In genomic region chr5:171927345-171927941, GRCh38 we compare ENCODE assay signal across 12 cellular contexts.
DNase-seq lines count a peak whose midpoint lies in the region; ATAC-seq and TF ChIP-seq lines count a peak whose summit lies in the region.
"Had no signal": no experiment of that assay in that cellular context is flagged by ENCODE, and none has a peak within 500 bp of the region (broad histone marks: within the 10 kb centered on the region; RNA-seq: fewer than 3 reads in every experiment).

No MANE protein-coding gene starts in this region.

- H3K27me3 Mint-ChIP-seq in activated B cell treated with CpG ODN at 0.5 μM for 24 hours, result no peaks in the 10 kb centered on the region
- H3K27me3 Mint-ChIP-seq: activated naive CD8-positive, alpha-beta T cell had no signal

- CTCF ChIA-PET in BJ (lab: Yijun Ruan, JAX), result no interaction called here
- CTCF ChIA-PET in activated B cell treated with CpG ODN at 0.5 μM for 24 hours (lab: Charles Lee), result no interaction called here

- TF ChIP-seq EP300 in gastroesophageal sphincter (IDR thresholded peaks at IDR 0.05), result no peak

- no peak for ATAC-seq in activated B cell treated with CpG ODN at 0.5 μM for 24 hours (ENCODE audit: low read depth)
- ATAC-seq in HG03196 (IDR thresholded peaks at IDR 0.05; ENCODE audit: unreplicated experiment), result no peak
- no peak for ATAC-seq in gastroesophageal sphincter

- H3K36me3 ChIP-seq in BJ (ENCODE audit: control insufficient read depth, insufficient read depth, low read length), result no peaks in the 10 kb centered on the region
- no peaks in the 10 kb centered on the region for H3K36me3 ChIP-seq in kidney epithelial cell (ENCODE audit: control insufficient read depth, insufficient read depth, low read length)
- H3K36me3 ChIP-seq in gastroesophageal sphincter, result no peaks in the 10 kb centered on the region
- H3K36me3 ChIP-seq: esophagus muscularis mucosa had no signal

- no peak overlapping the region for H3K4me3 ChIP-seq in BJ (ENCODE audit: low read depth, low read length)
- H3K4me3 ChIP-seq in kidney epithelial cell (ENCODE audit: low read depth, low read length), result no peak overlapping the region
- H3K4me3 ChIP-seq in gastroesophageal sphincter, result no peak overlapping the region
- H3K4me3 ChIP-seq: esophagus muscularis mucosa had no signal

- H3K36me3 Mint-ChIP-seq in activated B cell treated with CpG ODN at 0.5 μM for 24 hours (ENCODE audit: low read depth), result peaks cover 13% of the 10 kb centered on the region

- H3K9me3 Mint-ChIP-seq in activated B cell treated with CpG ODN at 0.5 μM for 24 hours, result peaks cover 2% of the 10 kb centered on the region

- peak overlapping the region; percentile 4 for H3K27ac Mint-ChIP-seq in activated B cell treated with CpG ODN at 0.5 μM for 24 hours
- H3K27ac Mint-ChIP-seq: activated naive CD8-positive, alpha-beta T cell had no signal

- no peak overlapping the region for H3K4me3 Mint-ChIP-seq in activated B cell treated with CpG ODN at 0.5 μM for 24 hours
- H3K4me3 Mint-ChIP-seq: activated naive CD8-positive, alpha-beta T cell had no signal

- POLR2A ChIA-PET in BJ (lab: Charles Lee), result no interaction called here
- POLR2A ChIA-PET in activated B cell treated with CpG ODN at 0.5 μM for 24 hours (lab: Charles Lee), result interaction anchor here (1.0 kb wide), 1 partner anchor 79 kb away, joined by 4 read pairs; the partner anchor contains the start of gene FBXW11

- H3K27ac ChIP-seq in gastroesophageal sphincter, result no peak overlapping the region
- H3K27ac ChIP-seq: esophagus muscularis mucosa had no signal

- 87 to 98% methylated on average over 3 of the region's 3 CpGs for WGBS in gastroesophageal sphincter (ENCODE audit: low coverage in 1 of 2), 2 donors

- H3K4me1 Mint-ChIP-seq in activated B cell treated with CpG ODN at 0.5 μM for 24 hours, result peaks cover 63% of the 10 kb centered on the region

- H3K27me3 ChIP-seq in BJ (ENCODE audit: control insufficient read depth, insufficient read depth, low read length), result no peaks in the 10 kb centered on the region
- H3K27me3 ChIP-seq in kidney epithelial cell (ENCODE audit: control insufficient read depth, insufficient read depth, low read length), result no peaks in the 10 kb centered on the region
- no peaks in the 10 kb centered on the region for H3K27me3 ChIP-seq in gastroesophageal sphincter
- H3K27me3 ChIP-seq: esophagus muscularis mucosa had no signal

- intact Hi-C loops in activated B cell treated with CpG ODN at 0.5 μM for 24 hours (cut with micrococcal nuclease), result loop anchor here (2.0 to 5.0 kb wide), 3 partner anchors 13 to 79 kb away; partner anchors contain the start of gene FBXW11

- no peaks in the 10 kb centered on the region for H3K9me3 ChIP-seq in gastroesophageal sphincter
- H3K9me3 ChIP-seq: esophagus muscularis mucosa had no signal

- TF ChIP-seq CTCF in BJ (IDR thresholded peaks at IDR 0.05; ENCODE audit: insufficient read depth, low read depth, low read length) (peak; percentile 43; the same call in 1 of the 2 replicates), activated B cell treated with CpG ODN at 0.5 μM for 24 hours (IDR thresholded peaks at IDR 0.05) (no peak), kidney epithelial cell (IDR thresholded peaks at IDR 0.05; ENCODE audit: insufficient read depth, low read length, poor library complexity, severe bottlenecking) (peak; percentile 49), gastroesophageal sphincter (IDR thresholded peaks at IDR 0.05) (no peak)

- H3K4me1 ChIP-seq in gastroesophageal sphincter, result peaks cover 0 to 18% (median 0%) of the 10 kb centered on the region in 3 donors

- TF ChIP-seq POLR2A in gastroesophageal sphincter (IDR thresholded peaks at IDR 0.05), result no peak

- no peak for DNase-seq in BJ (ENCODE audit: low read depth)
- peak; percentile 12 for DNase-seq in HCEC 1CT
- no peak for DNase-seq in activated B cell treated with CpG ODN at 0.5 μM for 24 hours
- DNase-seq in kidney epithelial cell (ENCODE audit: low read depth), result no peak
- DNase-seq in epidermal melanocyte (ENCODE audit: insufficient read length, low spot score), result no peak
- DNase-seq in AG20443 (ENCODE audit: low spot score), result no peak
- DNase-seq: activated CD4-positive, alpha-beta T cell treated with anti-CD3 and anti-CD28 coated beads for 4 hours; NCI-H2107 had no signal

Comparison
In these comparisons a context has a peak if more than half of its experiments do, and no peak if none do; other contexts are left out.
1. CTCF ChIP-seq: peak in BJ (single experiment) and kidney epithelial cell (single experiment); none in activated B cell treated with CpG ODN at 0.5 μM for 24 hours (single experiment) and gastroesophageal sphincter (0 of 4).